Comparison of ENCODE assay signal across 12 cellular contexts in the genomic region with DNA sequence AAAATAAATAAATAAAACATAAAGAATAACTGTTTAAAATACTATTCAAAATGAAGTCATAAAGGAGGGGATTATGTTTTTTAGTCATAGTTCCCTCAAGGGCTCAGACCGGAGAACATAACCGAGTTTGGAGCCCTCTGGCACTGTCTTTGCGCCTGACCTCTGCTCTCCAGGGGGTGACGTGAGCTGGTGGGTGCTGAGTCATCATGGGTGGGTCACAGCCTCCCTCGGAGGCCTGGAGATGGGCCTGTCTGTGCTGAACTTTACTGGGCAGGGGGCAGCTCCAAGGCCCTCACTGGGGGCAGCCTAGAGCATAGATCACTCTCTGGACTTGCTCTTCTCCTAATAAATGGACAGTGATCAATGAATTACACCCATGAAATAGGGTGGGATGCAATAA. TPM values are rescaled to one million over a fixed set of nuclear protein-coding genes. Genes with fewer than 3 reads are reported as not detected.
A peak's percentile ranks its signal among the peaks of the same experiment; 100 is the strongest.
DNase-seq lines count a peak whose midpoint lies in the region; ATAC-seq and TF ChIP-seq lines count a peak whose summit lies in the region.
"Had no signal": no experiment of that assay in that cellular context is flagged by ENCODE, and none has a peak within 500 bp of the region (broad histone marks: within the 10 kb centered on the region; RNA-seq: fewer than 3 reads in every experiment).

No MANE protein-coding gene starts in this region.

- no peak for ATAC-seq in HG02981 (IDR thresholded peaks at IDR 0.05; ENCODE audit: unreplicated experiment)

- TF ChIP-seq CTCF in fibroblast of pulmonary artery (IDR thresholded peaks at IDR 0.05; ENCODE audit: low read length, missing control alignments): no peak

- H3K27me3 ChIP-seq in ACC112 (ENCODE audit: insufficient read depth, low read length) (no peaks in the 10 kb centered on the region), H7 (ENCODE audit: control insufficient read depth, insufficient read depth, low read length) (no peaks in the 10 kb centered on the region), SJSA1 (replicated peaks) (no peaks in the 10 kb centered on the region)

- DNase-seq in H7 (peak; percentile 24), SJSA1 (ENCODE audit: low read depth in 1 of 2, low spot score in 2 of 2) (peak; percentile 41 to 66), fibroblast of pulmonary artery (ENCODE audit: low read depth) (peak; percentile 55), NCI-H2029 (lab: John Stamatoyannopoulos, UW) (no peak), T-helper 2 cell (no peak)
- no peak for DNase-seq in stimulated activated CD4-positive, alpha-beta T cell treated with anti-CD3 and anti-CD28 coated beads, Interleukin-2, amount 100 ng/mL, for 24 hours
- DNase-seq: activated naive CD4-positive, alpha-beta T cell; NCI-H1694 treated with DMSO at 0.1 percent for 48 hours had no signal

- no peaks in the 10 kb centered on the region for H3K36me3 ChIP-seq in ACC112 (ENCODE audit: insufficient read depth, low read length)
- no peaks in the 10 kb centered on the region for H3K36me3 ChIP-seq in H7 (replicated peaks; ENCODE audit: control insufficient read depth, insufficient read depth, low read length)
- peaks cover 18% of the 10 kb centered on the region for H3K36me3 ChIP-seq in SJSA1

- no peaks in the 10 kb centered on the region for H3K9me3 ChIP-seq in SJSA1 (replicated peaks)

- H3K4me1 ChIP-seq in ACC112 (ENCODE audit: control insufficient read depth, insufficient read depth, low read length, unreplicated experiment): peaks cover 28% of the 10 kb centered on the region
- H3K4me1 ChIP-seq in SJSA1 (replicated peaks): peaks cover 23% of the 10 kb centered on the region

- peaks cover 18% of the 10 kb centered on the region for H3K79me2 ChIP-seq in ACC112 (ENCODE audit: control insufficient read depth, insufficient read depth, low read length, unreplicated experiment)

- H3K27ac ChIP-seq in ACC112 (ENCODE audit: low read depth, low read length): peak overlapping the region; percentile 60
- H3K27ac ChIP-seq in SJSA1: peak overlapping the region; percentile 25; the same call in 1 of the 2 replicates
- H3K27ac ChIP-seq: C4-2B, HL-60 had no signal

- H3K4me3 ChIP-seq in ACC112 (ENCODE audit: low read depth, low read length) (no peak overlapping the region), H7 (ENCODE audit: insufficient read depth, low read depth, low read length) (no peak overlapping the region), SJSA1 (no peak overlapping the region), fibroblast of pulmonary artery (replicated peaks; ENCODE audit: low read depth, low read length) (no peak overlapping the region)

- H2AFZ ChIP-seq in ACC112 (ENCODE audit: low read length, unreplicated experiment): no peak overlapping the region

RNA-seq across cellular contexts. Expression of gene MAVS, which starts 3.1 kb away (rescaled TPM):
- 10.6 and 11.9 TPM in 2 replicates for total RNA-seq in H7 (2014; rRNA removed; shearing (Covaris generic))
- 14.4 and 21.5 TPM in 2 replicates for total RNA-seq in SJSA1 (2014; rRNA removed; shearing (Covaris generic))

RNA-seq across cellular contexts. Expression of gene AP5S1, which starts 23.1 kb away (rescaled TPM):
- 3.1 and 4.4 TPM in 2 replicates for total RNA-seq in H7 (2014; rRNA removed; shearing (Covaris generic))
- total RNA-seq in SJSA1 (2014; rRNA removed; shearing (Covaris generic)): 17.2 and 17.7 TPM in 2 replicates

RNA-seq across cellular contexts. Expression of gene PANK2, which starts 45.7 kb away (rescaled TPM):
- 46.8 and 61.5 TPM in 2 replicates for total RNA-seq in H7 (2014; rRNA removed; shearing (Covaris generic))
- 66.3 and 70.6 TPM in 2 replicates for total RNA-seq in SJSA1 (2014; rRNA removed; shearing (Covaris generic))

RNA-seq across cellular contexts. Expression of gene CDC25B, which starts 47.4 kb away (rescaled TPM):
- total RNA-seq in H7 (2014; rRNA removed; shearing (Covaris generic)): 30.7 and 32.6 TPM in 2 replicates
- total RNA-seq in SJSA1 (2014; rRNA removed; shearing (Covaris generic)): 74.6 and 76.0 TPM in 2 replicates

RNA-seq across cellular contexts. Expression of gene CENPB, which starts 57.0 kb away (rescaled TPM):
- 57.7 and 74.5 TPM in 2 replicates for total RNA-seq in H7 (2014; rRNA removed; shearing (Covaris generic))
- total RNA-seq in SJSA1 (2014; rRNA removed; shearing (Covaris generic)): 144 and 158 TPM in 2 replicates

Comparison
In these comparisons a context has a peak if more than half of its experiments do, and no peak if none do; other contexts are left out.
1. DNase-seq: peak in H7 (single experiment), SJSA1 (2 of 2) and fibroblast of pulmonary artery (single experiment); none in stimulated activated CD4-positive, alpha-beta T cell treated with anti-CD3 and anti-CD28 coated beads, Interleukin-2, amount 100 ng/mL, for 24 hours (0 of 2), NCI-H2029 (single experiment) and T-helper 2 cell (0 of 5).